Comparison of ENCODE assay signal across 13 cellular contexts in genomic region chr14:74402264-74403251, GRCh38. TPM values are rescaled to one million over a fixed set of nuclear protein-coding genes. Genes with fewer than 3 reads are reported as not detected.
DNase-seq lines count a peak whose midpoint lies in the region; TF ChIP-seq lines count a peak whose summit lies in the region.
"Had no signal": no experiment of that assay in that cellular context is flagged by ENCODE, and none has a peak within 500 bp of the region (broad histone marks: within the 10 kb centered on the region; RNA-seq: fewer than 3 reads in every experiment).

No MANE protein-coding gene starts in this region.

- peaks cover 16% of the 10 kb centered on the region for H3K27me3 Mint-ChIP-seq in activated CD4-positive, alpha-beta memory T cell treated with anti-CD3 and anti-CD28 coated beads, Interleukin-2, amount 10 ng/mL, durations not matched to agents 7 days and 5 days
- no peaks in the 10 kb centered on the region for H3K27me3 Mint-ChIP-seq in activated CD4-positive, alpha-beta memory T cell treated with anti-CD3 and anti-CD28 coated beads for 36 hours
- H3K27me3 Mint-ChIP-seq in IgD-negative memory B cell = no peaks in the 10 kb centered on the region
- peaks cover 13% of the 10 kb centered on the region for H3K27me3 Mint-ChIP-seq in activated T-helper 2 cell treated with anti-CD3 and anti-CD28 coated beads, Interferon-gamma antibody, Interleukin-2, Interleukin-4, amounts not matched to agents 10 μg/mL and 5 μg/mL and 100 μg/mL, durations not matched to agents 14 hours and 24 hours and 36 hours (ENCODE audit: low read depth)
- H3K27me3 Mint-ChIP-seq: activated naive CD8-positive, alpha-beta T cell had no signal

- H3K4me3 ChIP-seq in parathyroid adenoma (ENCODE audit: low read depth, low read length) = no peak overlapping the region

- peaks cover 13% of the 10 kb centered on the region for H3K4me1 ChIP-seq in parathyroid adenoma

- no peaks in the 10 kb centered on the region for H3K27me3 ChIP-seq in parathyroid adenoma (ENCODE audit: control insufficient read depth, insufficient read depth, low read length)

- H3K9ac ChIP-seq in parathyroid adenoma = no peak overlapping the region

- intact Hi-C loops in activated CD4-positive, alpha-beta memory T cell treated with anti-CD3 and anti-CD28 coated beads for 36 hours (cut with micrococcal nuclease) = no loop called here
- intact Hi-C loops in activated T-helper 2 cell treated with anti-CD3 and anti-CD28 coated beads, Interferon-gamma antibody, Interleukin-2, Interleukin-4, amounts not matched to agents 10 μg/mL and 5 μg/mL and 100 μg/mL, durations not matched to agents 14 hours and 24 hours and 36 hours (cut with micrococcal nuclease) = no loop called here

- H3K9me3 ChIP-seq in parathyroid adenoma (ENCODE audit: control insufficient read depth, low read length) = no peaks in the 10 kb centered on the region

- CTCF ChIA-PET in activated CD4-positive, alpha-beta memory T cell treated with anti-CD3 and anti-CD28 coated beads, Interleukin-2, amount 10 ng/mL, durations not matched to agents 7 days and 5 days (lab: Charles Lee) = no interaction called here
- CTCF ChIA-PET in activated CD4-positive, alpha-beta memory T cell treated with anti-CD3 and anti-CD28 coated beads for 36 hours (lab: Charles Lee) = interaction anchor here (0.5 kb wide), 1 partner anchor 116 kb away, joined by 3 read pairs; no protein-coding TSS in a partner anchor

- no peak for DNase-seq in activated CD4-positive, alpha-beta memory T cell treated with anti-CD3 and anti-CD28 coated beads, Interleukin-2, amount 10 ng/mL, durations not matched to agents 7 days and 5 days
- no peak for DNase-seq in activated CD4-positive, alpha-beta memory T cell treated with anti-CD3 and anti-CD28 coated beads for 36 hours
- DNase-seq in activated T-helper 2 cell treated with anti-CD3 and anti-CD28 coated beads, Interferon-gamma antibody, Interleukin-2, Interleukin-4, amounts not matched to agents 10 μg/mL and 5 μg/mL and 100 μg/mL, durations not matched to agents 14 hours and 24 hours and 36 hours (ENCODE audit: low spot score) = no peak
- DNase-seq in GM19240 (ENCODE audit: insufficient read length, low spot score) (no peak), DMS153 (lab: John Stamatoyannopoulos, UW) (no peak), NCI-H446 (lab: John Stamatoyannopoulos, UW) (no peak)
- DNase-seq: hippocampal formation, NCI-H1048 had no signal

- H3K36me3 Mint-ChIP-seq in activated CD4-positive, alpha-beta memory T cell treated with anti-CD3 and anti-CD28 coated beads, Interleukin-2, amount 10 ng/mL, durations not matched to agents 7 days and 5 days (ENCODE audit: low read depth) = no peaks in the 10 kb centered on the region
- H3K36me3 Mint-ChIP-seq in activated CD4-positive, alpha-beta memory T cell treated with anti-CD3 and anti-CD28 coated beads for 36 hours = no peaks in the 10 kb centered on the region
- H3K36me3 Mint-ChIP-seq in IgD-negative memory B cell = no peaks in the 10 kb centered on the region
- no peaks in the 10 kb centered on the region for H3K36me3 Mint-ChIP-seq in activated T-helper 2 cell treated with anti-CD3 and anti-CD28 coated beads, Interferon-gamma antibody, Interleukin-2, Interleukin-4, amounts not matched to agents 10 μg/mL and 5 μg/mL and 100 μg/mL, durations not matched to agents 14 hours and 24 hours and 36 hours (ENCODE audit: low read depth)
- H3K36me3 Mint-ChIP-seq: activated naive CD8-positive, alpha-beta T cell had no signal

- H3K4me2 ChIP-seq in parathyroid adenoma (ENCODE audit: low read length) = no peak overlapping the region

- H3K9me3 Mint-ChIP-seq in activated CD4-positive, alpha-beta memory T cell treated with anti-CD3 and anti-CD28 coated beads, Interleukin-2, amount 10 ng/mL, durations not matched to agents 7 days and 5 days = no peaks in the 10 kb centered on the region
- H3K9me3 Mint-ChIP-seq in activated CD4-positive, alpha-beta memory T cell treated with anti-CD3 and anti-CD28 coated beads for 36 hours = no peaks in the 10 kb centered on the region
- no peaks in the 10 kb centered on the region for H3K9me3 Mint-ChIP-seq in IgD-negative memory B cell
- no peaks in the 10 kb centered on the region for H3K9me3 Mint-ChIP-seq in activated T-helper 2 cell treated with anti-CD3 and anti-CD28 coated beads, Interferon-gamma antibody, Interleukin-2, Interleukin-4, amounts not matched to agents 10 μg/mL and 5 μg/mL and 100 μg/mL, durations not matched to agents 14 hours and 24 hours and 36 hours

- H3K27ac Mint-ChIP-seq in activated CD4-positive, alpha-beta memory T cell treated with anti-CD3 and anti-CD28 coated beads, Interleukin-2, amount 10 ng/mL, durations not matched to agents 7 days and 5 days = peak overlapping the region; percentile 86
- H3K27ac Mint-ChIP-seq in activated CD4-positive, alpha-beta memory T cell treated with anti-CD3 and anti-CD28 coated beads for 36 hours = no peak overlapping the region
- H3K27ac Mint-ChIP-seq in IgD-negative memory B cell = peak overlapping the region; percentile 93 to 100 (median 96)
- peak overlapping the region; percentile 45 for H3K27ac Mint-ChIP-seq in activated T-helper 2 cell treated with anti-CD3 and anti-CD28 coated beads, Interferon-gamma antibody, Interleukin-2, Interleukin-4, amounts not matched to agents 10 μg/mL and 5 μg/mL and 100 μg/mL, durations not matched to agents 14 hours and 24 hours and 36 hours

- no peak overlapping the region for H3K27ac ChIP-seq in parathyroid adenoma
- H3K27ac ChIP-seq: HL-60 had no signal

- peak overlapping the region; percentile 92 for H2AFZ ChIP-seq in parathyroid adenoma

- H3K36me3 ChIP-seq in parathyroid adenoma (ENCODE audit: control insufficient read depth, insufficient read depth, low read length) = no peaks in the 10 kb centered on the region

- H3K79me2 ChIP-seq in parathyroid adenoma = no peaks in the 10 kb centered on the region

- H3K4me3 Mint-ChIP-seq in activated CD4-positive, alpha-beta memory T cell treated with anti-CD3 and anti-CD28 coated beads, Interleukin-2, amount 10 ng/mL, durations not matched to agents 7 days and 5 days = peak overlapping the region; percentile 33
- no peak overlapping the region for H3K4me3 Mint-ChIP-seq in activated CD4-positive, alpha-beta memory T cell treated with anti-CD3 and anti-CD28 coated beads for 36 hours
- H3K4me3 Mint-ChIP-seq in IgD-negative memory B cell = peak overlapping the region; percentile 87 to 99 (median 96)
- no peak overlapping the region for H3K4me3 Mint-ChIP-seq in activated T-helper 2 cell treated with anti-CD3 and anti-CD28 coated beads, Interferon-gamma antibody, Interleukin-2, Interleukin-4, amounts not matched to agents 10 μg/mL and 5 μg/mL and 100 μg/mL, durations not matched to agents 14 hours and 24 hours and 36 hours (ENCODE audit: low read depth)

- POLR2A ChIA-PET in activated CD4-positive, alpha-beta memory T cell treated with anti-CD3 and anti-CD28 coated beads, Interleukin-2, amount 10 ng/mL, durations not matched to agents 7 days and 5 days (lab: Charles Lee) = interaction anchor here (1.6 kb wide), 1 partner anchor 91 kb away, joined by 6 read pairs; the partner anchor contains the start of genes ISCA2 and NPC2
- POLR2A ChIA-PET in activated CD4-positive, alpha-beta memory T cell treated with anti-CD3 and anti-CD28 coated beads for 36 hours (lab: Charles Lee) = no interaction called here

- H3K4me1 Mint-ChIP-seq in activated CD4-positive, alpha-beta memory T cell treated with anti-CD3 and anti-CD28 coated beads, Interleukin-2, amount 10 ng/mL, durations not matched to agents 7 days and 5 days = peaks cover 30% of the 10 kb centered on the region
- peaks cover 16% of the 10 kb centered on the region for H3K4me1 Mint-ChIP-seq in activated CD4-positive, alpha-beta memory T cell treated with anti-CD3 and anti-CD28 coated beads for 36 hours (ENCODE audit: low read depth)
- peaks cover 31 to 37% (median 35%) of the 10 kb centered on the region in 3 donors for H3K4me1 Mint-ChIP-seq in IgD-negative memory B cell
- peaks cover 16% of the 10 kb centered on the region for H3K4me1 Mint-ChIP-seq in activated T-helper 2 cell treated with anti-CD3 and anti-CD28 coated beads, Interferon-gamma antibody, Interleukin-2, Interleukin-4, amounts not matched to agents 10 μg/mL and 5 μg/mL and 100 μg/mL, durations not matched to agents 14 hours and 24 hours and 36 hours (ENCODE audit: low read depth)

- TF ChIP-seq CTCF in parathyroid adenoma (IDR thresholded peaks at IDR 0.05) = no peak

RNA-seq across cellular contexts. Expression of gene SYNDIG1L, which starts 23.5 kb away (rescaled TPM):
- total RNA-seq in activated CD4-positive, alpha-beta memory T cell treated with anti-CD3 and anti-CD28 coated beads, Interleukin-2, amount 10 ng/mL, durations not matched to agents 7 days and 5 days = not detected
- total RNA-seq in activated CD4-positive, alpha-beta memory T cell treated with anti-CD3 and anti-CD28 coated beads for 36 hours = not detected
- polyA plus RNA-seq in IgD-negative memory B cell = not detected
- total RNA-seq in activated T-helper 2 cell treated with anti-CD3 and anti-CD28 coated beads, Interferon-gamma antibody, Interleukin-2, Interleukin-4, amounts not matched to agents 10 μg/mL and 5 μg/mL and 100 μg/mL, durations not matched to agents 14 hours and 24 hours and 36 hours = not detected in 2 replicates

RNA-seq across cellular contexts. Expression of gene VRTN, which starts 54.3 kb away (rescaled TPM):
- not detected for total RNA-seq in activated CD4-positive, alpha-beta memory T cell treated with anti-CD3 and anti-CD28 coated beads, Interleukin-2, amount 10 ng/mL, durations not matched to agents 7 days and 5 days
- not detected for total RNA-seq in activated CD4-positive, alpha-beta memory T cell treated with anti-CD3 and anti-CD28 coated beads for 36 hours
- polyA plus RNA-seq in IgD-negative memory B cell = not detected
- not detected in 2 replicates for total RNA-seq in activated T-helper 2 cell treated with anti-CD3 and anti-CD28 coated beads, Interferon-gamma antibody, Interleukin-2, Interleukin-4, amounts not matched to agents 10 μg/mL and 5 μg/mL and 100 μg/mL, durations not matched to agents 14 hours and 24 hours and 36 hours
- total RNA-seq: skeletal muscle tissue had no signal

Comparison
In these comparisons a context has a peak if more than half of its experiments do, and no peak if none do; other contexts are left out.
1. H3K4me3 Mint-ChIP-seq: peak in activated CD4-positive, alpha-beta memory T cell treated with anti-CD3 and anti-CD28 coated beads, Interleukin-2, amount 10 ng/mL, durations not matched to agents 7 days and 5 days (single experiment) and IgD-negative memory B cell (4 of 4); none in activated CD4-positive, alpha-beta memory T cell treated with anti-CD3 and anti-CD28 coated beads for 36 hours (single experiment) and activated T-helper 2 cell treated with anti-CD3 and anti-CD28 coated beads, Interferon-gamma antibody, Interleukin-2, Interleukin-4, amounts not matched to agents 10 μg/mL and 5 μg/mL and 100 μg/mL, durations not matched to agents 14 hours and 24 hours and 36 hours (single experiment).